In the genomic region with DNA sequence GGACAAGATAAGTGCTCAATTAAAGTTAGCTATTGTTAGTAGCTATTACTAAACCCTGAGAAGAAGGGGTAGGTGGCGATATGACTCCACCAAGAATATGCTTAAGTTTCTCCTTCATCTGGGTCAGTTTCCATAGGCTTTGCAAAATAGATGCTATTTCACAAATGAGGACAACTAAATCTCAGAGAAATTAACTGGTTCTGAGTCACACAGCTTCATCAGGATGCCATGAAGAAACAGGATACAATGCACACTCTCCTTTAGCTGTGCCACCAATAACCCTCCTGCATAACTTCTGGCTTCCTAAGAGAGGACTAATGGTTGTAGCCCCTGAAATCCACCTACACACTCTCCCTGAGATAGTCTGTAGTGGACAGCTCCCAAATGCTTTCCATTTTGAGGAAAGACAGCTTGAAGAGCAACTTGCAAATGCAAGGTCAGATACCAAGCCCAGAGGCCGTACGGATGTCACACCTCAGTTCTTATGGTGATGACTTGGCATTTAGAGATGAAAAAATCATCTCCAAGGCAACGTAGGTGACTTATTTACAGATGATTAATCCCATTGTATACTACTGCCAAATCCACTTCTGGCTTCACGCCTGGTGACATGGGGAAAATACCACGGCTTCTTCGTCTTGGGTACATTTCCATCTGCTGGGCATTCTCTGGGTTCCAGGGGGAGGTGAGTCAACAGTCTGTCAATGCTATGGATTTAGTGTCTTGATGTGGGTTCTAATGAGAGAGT, we compare ENCODE assay signal across 8 cellular contexts.
DNase-seq lines count a peak whose midpoint lies in the region; ATAC-seq and TF ChIP-seq lines count a peak whose summit lies in the region.

No MANE protein-coding gene starts in this region.

- in situ Hi-C loops in astrocyte of the spinal cord (cut with HindIII; ENCODE audit: low sequenced_read_pairs) = no loop called here

- H3K36me3 ChIP-seq in neural progenitor cell = no peaks in the 10 kb centered on the region

- H3K36me3 Mint-ChIP-seq in neural progenitor cell = no peaks in the 10 kb centered on the region

- H3K4me3 ChIP-seq in astrocyte of the spinal cord (ENCODE audit: low read depth, low read length) (no peak overlapping the region), neural progenitor cell (no peak overlapping the region)

- H2AFZ ChIP-seq in neural progenitor cell (replicated peaks) = no peak overlapping the region

- H3K9me3 ChIP-seq in neural progenitor cell (ENCODE audit: low read depth) = no peaks in the 10 kb centered on the region

- no peak overlapping the region for H3K4me2 ChIP-seq in neural progenitor cell

- no peak overlapping the region for H3K4me3 Mint-ChIP-seq in neural progenitor cell

- TF ChIP-seq CTCF in astrocyte of the spinal cord (IDR thresholded peaks at IDR 0.05; ENCODE audit: low read depth, low read length) (peak; percentile 13), neural progenitor cell (IDR thresholded peaks at IDR 0.05) (no peak)

- peak overlapping the region; percentile 64 for H3K27ac Mint-ChIP-seq in neural progenitor cell

- H3K9ac ChIP-seq in neural progenitor cell = no peak overlapping the region

- H3K79me2 ChIP-seq in neural progenitor cell (ENCODE audit: low read depth) = no peaks in the 10 kb centered on the region

- H3K27me3 ChIP-seq in neural progenitor cell = no peaks in the 10 kb centered on the region

- ATAC-seq in GM18517 (IDR thresholded peaks at IDR 0.05; ENCODE audit: unreplicated experiment) = no peak
- ATAC-seq in HG02763 (IDR thresholded peaks at IDR 0.05; ENCODE audit: unreplicated experiment) = no peak

- DNase-seq in EL (peak; percentile 83), MV-4-11 (lab: John Stamatoyannopoulos, UW) (peak; percentile 2), astrocyte of the spinal cord (ENCODE audit: low read depth, low spot score) (peak; percentile 91), neural progenitor cell (ENCODE audit: low spot score) (no peak), SK-N-DZ (ENCODE audit: low spot score) (no peak), HEK293T (ENCODE audit: extremely low spot score) (no peak)

- no peaks in the 10 kb centered on the region for H3K9me3 Mint-ChIP-seq in neural progenitor cell

- CTCF ChIA-PET in HEK293T (lab: Yijun Ruan, JAX) = interaction anchor here (0.5 to 1.5 kb wide), 3 partner anchors 198 to 406 kb away, joined by 3 to 4 read pairs (median 4); no protein-coding TSS in a partner anchor

- no peaks in the 10 kb centered on the region for H3K27me3 Mint-ChIP-seq in neural progenitor cell (ENCODE audit: insufficient read depth, low read depth)

- POLR2A ChIA-PET in HEK293T (lab: Yijun Ruan, JAX) = no interaction called here

- H3K4me1 Mint-ChIP-seq in neural progenitor cell = peaks cover 20% of the 10 kb centered on the region

- no peaks in the 10 kb centered on the region for H4K20me1 ChIP-seq in neural progenitor cell (ENCODE audit: low read depth)

- H3F3A ChIP-seq in neural progenitor cell (ENCODE audit: low read depth) = no peaks in the 10 kb centered on the region

- H3K27ac ChIP-seq in neural progenitor cell = no peak overlapping the region

- no peaks in the 10 kb centered on the region for H3K4me1 ChIP-seq in neural progenitor cell

TF ChIP-seq in HEK293T, 16 proteins besides CTCF, POLR2A, EP300 and RAD21:
- no peak for TF ChIP-seq CTBP1 (IDR thresholded peaks at IDR 0.05; ENCODE audit: borderline replicate concordance)

Comparison
In these comparisons a context has a peak if more than half of its experiments do, and no peak if none do; other contexts are left out.
1. DNase-seq: peak in EL (single experiment), MV-4-11 (single experiment) and astrocyte of the spinal cord (single experiment); none in neural progenitor cell (single experiment), SK-N-DZ (single experiment) and HEK293T (single experiment).